ENCODE assay signal across 8 cellular contexts in the genomic region with DNA sequence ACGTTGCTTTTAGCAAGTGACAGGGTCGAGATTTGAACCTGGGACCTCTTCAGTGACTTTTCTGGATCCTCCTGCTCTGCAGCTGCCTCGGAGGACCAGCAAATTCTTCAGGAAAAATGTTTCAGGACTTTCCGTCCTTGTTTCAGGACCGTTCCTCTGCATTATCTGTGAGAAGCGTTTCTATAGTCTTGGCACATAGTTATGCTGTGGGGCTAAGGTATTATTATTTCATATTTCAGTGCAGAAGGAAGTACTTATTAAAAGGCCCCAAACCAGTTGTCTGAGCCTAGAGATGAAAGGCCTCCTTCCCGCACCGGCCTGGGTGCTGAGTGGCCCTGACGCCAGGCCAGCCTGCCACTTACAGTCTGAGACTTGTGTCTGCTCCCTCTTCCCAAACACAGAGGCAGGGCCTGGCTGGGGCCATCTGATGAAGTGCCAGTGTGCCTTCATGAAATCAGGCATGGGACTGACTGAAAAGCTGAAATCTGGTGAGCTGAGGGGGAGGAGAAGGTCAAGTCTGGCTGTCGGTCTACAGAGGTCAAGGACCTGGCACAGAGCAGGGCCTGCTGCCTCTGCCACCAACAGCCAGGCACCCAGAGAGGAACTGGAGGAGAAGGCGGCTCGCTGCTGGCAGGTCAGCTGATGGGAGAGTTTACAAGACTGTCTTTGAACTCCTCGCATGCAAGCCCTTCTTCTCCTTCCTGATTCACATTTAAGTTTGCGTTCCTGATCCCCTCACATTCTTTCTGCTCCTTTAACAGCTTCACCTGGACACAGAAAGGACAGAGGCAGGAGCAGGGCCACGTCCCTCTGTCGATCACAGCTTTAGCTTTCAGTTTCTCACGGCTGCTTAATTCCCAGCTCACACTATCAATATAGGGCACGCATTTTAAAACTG. TPM values are rescaled to one million over a fixed set of nuclear protein-coding genes. Genes with fewer than 3 reads are reported as not detected.
DNase-seq lines count a peak whose midpoint lies in the region; ATAC-seq and TF ChIP-seq lines count a peak whose summit lies in the region.

No MANE protein-coding gene starts in this region.

- intact Hi-C loops in CD8-positive, alpha-beta T cell (cut with DNase I, micrococcal nuclease), result no loop called here
- intact Hi-C loops in head of caudate nucleus (cut with DNase I), result no loop called here
- intact Hi-C loops in prostate gland (cut with DNase I), result no loop called here

- H3K4me3 ChIP-seq in CD8-positive, alpha-beta T cell (ENCODE audit: low read depth, low read length), result peak overlapping the region; percentile 34
- peak overlapping the region in 1 of 2 donors; percentile 13 for H3K4me3 ChIP-seq in prostate gland

- no peaks in the 10 kb centered on the region for H3K9me3 Mint-ChIP-seq in CD8-positive, alpha-beta T cell

- H3K27ac Mint-ChIP-seq in CD8-positive, alpha-beta T cell, result peak overlapping the region; percentile 88

- H3K4me1 Mint-ChIP-seq in CD8-positive, alpha-beta T cell (ENCODE audit: low read depth), result peaks cover 12% of the 10 kb centered on the region

- H3K27me3 ChIP-seq in CD8-positive, alpha-beta T cell (ENCODE audit: insufficient read depth, low read length), result no peaks in the 10 kb centered on the region
- no peaks in the 10 kb centered on the region for H3K27me3 ChIP-seq in prostate gland (replicated peaks; ENCODE audit: insufficient read depth)

- H3K27me3 Mint-ChIP-seq in CD8-positive, alpha-beta T cell (ENCODE audit: low read depth), result no peaks in the 10 kb centered on the region

- 30% methylated on average over 18 of the region's 18 CpGs for WGBS in prostate gland

- H3K4me3 Mint-ChIP-seq in CD8-positive, alpha-beta T cell, result peak overlapping the region; percentile 85

- ATAC-seq in CD8-positive, alpha-beta T cell, result peak; percentile 56
- ATAC-seq in GM19455 (IDR thresholded peaks at IDR 0.05; ENCODE audit: unreplicated experiment), result peak; percentile 50
- ATAC-seq in HG03520 (IDR thresholded peaks at IDR 0.05; ENCODE audit: unreplicated experiment), result peak; percentile 69

- no peaks in the 10 kb centered on the region for H3K36me3 ChIP-seq in CD8-positive, alpha-beta T cell (ENCODE audit: insufficient read depth, low read length)
- H3K36me3 ChIP-seq in prostate gland, result no peaks in the 10 kb centered on the region

- peak overlapping the region; percentile 24 for H3K27ac ChIP-seq in CD8-positive, alpha-beta T cell (ENCODE audit: low read depth, low read length)
- peak overlapping the region; percentile 79 to 80 for H3K27ac ChIP-seq in prostate gland

- H3K9me3 ChIP-seq in CD8-positive, alpha-beta T cell (ENCODE audit: low read length), result no peaks in the 10 kb centered on the region
- H3K9me3 ChIP-seq in prostate gland, result no peaks in the 10 kb centered on the region

- no peak for TF ChIP-seq CTCF in CD8-positive, alpha-beta T cell (IDR thresholded peaks at IDR 0.05)
- no peak for TF ChIP-seq CTCF in prostate gland (IDR thresholded peaks at IDR 0.05)

- peak in 2 of 7 experiments; percentile 14 to 19 for DNase-seq in CD8-positive, alpha-beta T cell
- DNase-seq in activated T-cell treated with anti-CD3 and anti-CD28 coated beads, Interleukin-2, amount 50 U/mL, for 48 hours, result peak; percentile 31 to 43
- DNase-seq in head of caudate nucleus (peak; percentile 47 to 88 (median 76)), prostate gland (ENCODE audit: low spot score) (peak; percentile 49), kidney tubule cell (ENCODE audit: low spot score) (no peak), COR-L47 (lab: John Stamatoyannopoulos, UW) (no peak)

- H3K36me3 Mint-ChIP-seq in CD8-positive, alpha-beta T cell, result no peaks in the 10 kb centered on the region

- H3K4me1 ChIP-seq in CD8-positive, alpha-beta T cell (ENCODE audit: insufficient read depth, low read length), result peaks cover 15% of the 10 kb centered on the region
- H3K4me1 ChIP-seq in prostate gland (replicated peaks), result no peaks in the 10 kb centered on the region

- CTCF ChIA-PET in CD8-positive, alpha-beta T cell (lab: Charles Lee), result interaction anchor here (1.3 kb wide), 1 partner anchor 11 kb away, joined by 3 read pairs; no protein-coding TSS in a partner anchor

- POLR2A ChIA-PET in CD8-positive, alpha-beta T cell (lab: Charles Lee), result interaction anchor here (1.2 kb wide), 1 partner anchor 9 kb away, joined by 5 read pairs; a partner anchor contains a TSS

- no peak for TF ChIP-seq POLR2A in prostate gland (IDR thresholded peaks at IDR 0.05)

RNA-seq across cellular contexts. Expression of a gene that starts 8.9 kb away (rescaled TPM):
- 10 to 100 TPM; 67.4 to 70.9 TPM for total RNA-seq in CD8-positive, alpha-beta T cell
- 100 to 1,000 TPM in 1 of 2 donors, 10 to 100 TPM in 1; 63.0 to 316 TPM for total RNA-seq in prostate gland

Comparison
In these comparisons a context has a peak if more than half of its experiments do, and no peak if none do; other contexts are left out.
1. DNase-seq: peak in activated T-cell treated with anti-CD3 and anti-CD28 coated beads, Interleukin-2, amount 50 U/mL, for 48 hours (2 of 2), head of caudate nucleus (42 of 42) and prostate gland (single experiment); none in kidney tubule cell (single experiment) and COR-L47 (single experiment).
2. Peak in every context shown above with its lines, with median percentiles within 50 percentile points of each other: ATAC-seq.